19 cellular contexts compared by ENCODE assay signal in the genomic region with DNA sequence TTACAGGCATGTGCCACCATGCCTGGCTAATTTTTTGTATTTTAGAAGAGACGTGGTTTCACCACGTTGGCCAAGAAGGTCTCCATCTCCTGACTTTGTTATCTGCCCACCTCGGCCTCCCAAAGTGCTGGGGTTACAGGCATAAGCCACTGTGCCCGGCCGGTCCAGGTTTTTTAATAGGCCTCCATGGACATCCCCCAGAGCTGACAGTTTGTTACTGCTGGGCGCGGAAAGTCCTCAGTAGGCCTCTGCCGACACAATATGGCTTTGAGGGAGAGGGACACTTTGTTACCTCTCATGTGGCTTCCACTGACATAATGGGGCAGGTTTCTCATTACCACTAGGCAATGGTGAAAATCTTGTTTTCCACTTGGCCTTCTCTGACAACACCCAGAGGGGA.
"Had no signal": no experiment of that assay in that cellular context is flagged by ENCODE, and none has a peak within 500 bp of the region (broad histone marks: within the 10 kb centered on the region; RNA-seq: fewer than 3 reads in every experiment).

No MANE protein-coding gene starts in this region.

- H3K9me3 ChIP-seq: body of pancreas, thyroid gland had no signal

- H3K27me3 ChIP-seq: body of pancreas, cardiac muscle cell, thyroid gland had no signal

- H3K36me3 ChIP-seq: cardiac muscle cell, thyroid gland had no signal

- ATAC-seq: activated T-cell treated with anti-CD3 and anti-CD28 coated beads, Interleukin-2, amount 50 U/mL, for 72 hours; body of pancreas; esophagus mucosa; left cardiac atrium; stimulated activated naive CD8-positive, alpha-beta T cell treated with anti-CD3 and anti-CD28 coated beads, Interleukin-15, Interleukin-2, amounts not matched to agents 100 U/mL and 50 U/mL, for 24 hours; T-cell had no signal

- H3K27ac ChIP-seq: body of pancreas, cardiac muscle cell, thyroid gland had no signal

- H3K27ac Mint-ChIP-seq: activated naive CD4-positive, alpha-beta T cell treated with anti-CD3 and anti-CD28 coated beads for 36 hours; dendritic cell treated with granulocyte-macrophage colony-stimulating factor and Interleukin-4, amounts not matched to agents 40 ng/mL and 50 ng/mL, for 4 days; memory B cell; T-cell had no signal

- H3K36me3 Mint-ChIP-seq: memory B cell, T-cell had no signal

- DNase-seq: activated CD4-positive, alpha-beta T cell treated with anti-CD3 and anti-CD28 coated beads, Interleukin-2, amount 50 U/mL, for 48 hours; activated CD8-positive, alpha-beta memory T cell treated with anti-CD3 and anti-CD28 coated beads, Interleukin-2, amount 50 U/mL, for 48 hours; activated effector memory CD4-positive, alpha-beta T cell treated with Interleukin-2 at 50 U/mL for 16 hours; activated naive CD4-positive, alpha-beta T cell treated with anti-CD3 and anti-CD28 coated beads for 36 hours; activated T-cell treated with anti-CD3 and anti-CD28 coated beads, Interleukin-2, amount 50 U/mL, for 72 hours; anterior cingulate cortex; body of pancreas; effector CD8-positive, alpha-beta T cell; foreskin melanocyte; left cardiac atrium; occipital lobe; stimulated activated CD4-positive, alpha-beta T cell treated with anti-CD3 and anti-CD28 coated beads, Interleukin-4, amount 100 ng/mL, for 24 hours; stimulated activated naive CD8-positive, alpha-beta T cell treated with anti-CD3 and anti-CD28 coated beads, Interleukin-15, Interleukin-2, amounts not matched to agents 100 U/mL and 50 U/mL, for 24 hours; T-cell; thyroid gland had no signal

- H3K4me1 Mint-ChIP-seq: memory B cell, T-cell had no signal

- H3K4me3 Mint-ChIP-seq: activated naive CD4-positive, alpha-beta T cell treated with anti-CD3 and anti-CD28 coated beads for 36 hours; activated T-cell treated with anti-CD3 and anti-CD28 coated beads, Interleukin-2, amount 50 U/mL, for 72 hours; dendritic cell treated with granulocyte-macrophage colony-stimulating factor and Interleukin-4, amounts not matched to agents 40 ng/mL and 50 ng/mL, for 4 days; memory B cell; T-cell had no signal

- H3K4me3 ChIP-seq: body of pancreas, cardiac muscle cell, thyroid gland had no signal

- H3K4me1 ChIP-seq: body of pancreas, thyroid gland had no signal
